Comparison of ENCODE assay signal across 8 cellular contexts in genomic region chr2:8303322-8303832, GRCh38.
DNase-seq lines count a peak whose midpoint lies in the region; ATAC-seq lines count a peak whose summit lies in the region.

No MANE protein-coding gene starts in this region.

- H3K4me3 ChIP-seq in Jurkat, Clone E6-1 (ENCODE audit: low read length) = no peak overlapping the region

- DNase-seq in CD1c-positive myeloid dendritic cell (ENCODE audit: extremely low spot score) (peak; percentile 91), Right ventricle myocardium superior (peak; percentile 79), NCI-H524 (lab: John Stamatoyannopoulos, UW) (no peak), GM03348 (ENCODE audit: low spot score) (no peak)
- peak; percentile 89 for DNase-seq in Jurkat, Clone E6-1 (ENCODE audit: low read depth, low spot score)
- DNase-seq in activated CD8-positive, alpha-beta memory T cell treated with anti-CD3 and anti-CD28 coated beads for 24 hours = peak; percentile 86
- peak in 2 of 3 experiments; percentile 23 to 65 for DNase-seq in stimulated activated CD4-positive, alpha-beta T cell treated with anti-CD3 and anti-CD28 coated beads, TNF-alpha, amount 100 ng/mL, for 24 hours (ENCODE audit: low read depth in 3 of 3)

- intact Hi-C loops in Right ventricle myocardium superior (cut with DNase I) = no loop called here

- ATAC-seq in GM21381 (IDR thresholded peaks at IDR 0.05; ENCODE audit: unreplicated experiment) (peak; percentile 66), Right ventricle myocardium superior (ENCODE audit: poor library complexity) (peak; percentile 64)

Comparison
In these comparisons a context has a peak if more than half of its experiments do, and no peak if none do; other contexts are left out.
1. DNase-seq: peak in CD1c-positive myeloid dendritic cell (single experiment), Jurkat, Clone E6-1 (single experiment), activated CD8-positive, alpha-beta memory T cell treated with anti-CD3 and anti-CD28 coated beads for 24 hours (single experiment), Right ventricle myocardium superior (single experiment) and stimulated activated CD4-positive, alpha-beta T cell treated with anti-CD3 and anti-CD28 coated beads, TNF-alpha, amount 100 ng/mL, for 24 hours (2 of 3); none in NCI-H524 (0 of 2) and GM03348 (single experiment).